10 cellular contexts compared by ENCODE assay signal in genomic region chr5:176534640-176535039, GRCh38. TPM values are rescaled to one million over a fixed set of nuclear protein-coding genes. Genes with fewer than 3 reads are reported as not detected.
DNase-seq lines count a peak whose midpoint lies in the region; ATAC-seq, FAIRE-seq and TF ChIP-seq lines count a peak whose summit lies in the region.
"Had no signal": no experiment of that assay in that cellular context is flagged by ENCODE, and none has a peak within 500 bp of the region (broad histone marks: within the 10 kb centered on the region; RNA-seq: fewer than 3 reads in every experiment).

No MANE protein-coding gene starts in this region.

- H3K36me3 Mint-ChIP-seq in activated B cell treated with CpG ODN at 0.5 μM for 24 hours (ENCODE audit: low read depth), result peaks cover 24% of the 10 kb centered on the region

- intact Hi-C loops in activated B cell treated with CpG ODN at 0.5 μM for 24 hours (cut with micrococcal nuclease), result loop anchor here (1.0 to 10.0 kb wide), 6 partner anchors 8 to 1580 kb away; partner anchors contain the start of genes EIF4E1B, N4BP3, NSD1 and PRELID1
- intact Hi-C loops in kidney (cut with DNase I), result no loop called here

- H3K36me3 ChIP-seq in kidney (ENCODE audit: control insufficient read depth in 1 of 2, insufficient read depth in 2 of 2, low read length in 2 of 2), result peaks cover 5 to 11% of the 10 kb centered on the region in 2 donors

- peaks cover 62% of the 10 kb centered on the region for H3K4me1 Mint-ChIP-seq in activated B cell treated with CpG ODN at 0.5 μM for 24 hours
- H3K4me1 Mint-ChIP-seq in stimulated activated naive CD8-positive, alpha-beta T cell treated with anti-CD3 and anti-CD28 coated beads, Interleukin-15, amount 100 ng/mL, for 72 hours, result peaks cover 75% of the 10 kb centered on the region

- DNase-seq in DMS53 (lab: John Stamatoyannopoulos, UW) (peak; percentile 26), DMS53 treated with DMSO at 0.1 percent for 48 hours (lab: John Stamatoyannopoulos, UW; ENCODE audit: unreplicated experiment) (no peak), activated B cell treated with CpG ODN at 0.5 μM for 24 hours (no peak), kidney (peak; percentile 72), NOMO-1 treated with dmso at 0.1 percent for 144 hours (lab: John Stamatoyannopoulos, UW; ENCODE audit: unreplicated experiment) (no peak)
- DNase-seq in stimulated activated naive CD8-positive, alpha-beta T cell treated with anti-CD3 and anti-CD28 coated beads, Interleukin-15, amount 100 ng/mL, for 72 hours, result peak in 1 of 2 donors; percentile 42

- no peak for FAIRE-seq in kidney (lab: Jason Lieb, UNC)
- FAIRE-seq: A204.1 had no signal

- peak overlapping the region; percentile 48 to 99 for H3K4me3 ChIP-seq in kidney (ENCODE audit: low read length in 2 of 2)

- H3K27ac Mint-ChIP-seq in activated B cell treated with CpG ODN at 0.5 μM for 24 hours, result peak overlapping the region; percentile 95
- peak overlapping the region; percentile 97 for H3K27ac Mint-ChIP-seq in stimulated activated naive CD8-positive, alpha-beta T cell treated with anti-CD3 and anti-CD28 coated beads, Interleukin-15, amount 100 ng/mL, for 72 hours

- peaks cover 13 to 30% of the 10 kb centered on the region in 2 donors for H3K4me1 ChIP-seq in kidney (ENCODE audit: control insufficient read depth in 1 of 2, insufficient read depth in 1 of 2, low read depth in 1 of 2, low read length in 2 of 2)

- no peaks in the 10 kb centered on the region for H3K27me3 Mint-ChIP-seq in activated B cell treated with CpG ODN at 0.5 μM for 24 hours
- H3K27me3 Mint-ChIP-seq in stimulated activated naive CD8-positive, alpha-beta T cell treated with anti-CD3 and anti-CD28 coated beads, Interleukin-15, amount 100 ng/mL, for 72 hours, result no peaks in the 10 kb centered on the region

- H3K9ac ChIP-seq in kidney (ENCODE audit: low read length in 2 of 2), result no peak overlapping the region

- no peaks in the 10 kb centered on the region for H3K9me3 Mint-ChIP-seq in activated B cell treated with CpG ODN at 0.5 μM for 24 hours
- no peaks in the 10 kb centered on the region for H3K9me3 Mint-ChIP-seq in stimulated activated naive CD8-positive, alpha-beta T cell treated with anti-CD3 and anti-CD28 coated beads, Interleukin-15, amount 100 ng/mL, for 72 hours

- TF ChIP-seq CTCF in activated B cell treated with CpG ODN at 0.5 μM for 24 hours (IDR thresholded peaks at IDR 0.05) (no peak), kidney (IDR thresholded peaks at IDR 0.05; ENCODE audit: borderline replicate concordance, extremely low read depth, insufficient read depth) (no peak)

- peak overlapping the region; percentile 96 to 98 for H3K27ac ChIP-seq in kidney (ENCODE audit: low read depth in 2 of 2, low read length in 2 of 2)

- POLR2A ChIA-PET in activated B cell treated with CpG ODN at 0.5 μM for 24 hours (lab: Charles Lee), result interaction anchor here (1.0 to 4.2 kb wide), 7 partner anchors 8 to 173 kb away, joined by 4 to 53 read pairs (median 22); partner anchors contain the start of genes CLTB, FAF2, HIGD2A and KIAA1191

- peak overlapping the region; percentile 97 for H3K4me3 Mint-ChIP-seq in activated B cell treated with CpG ODN at 0.5 μM for 24 hours
- H3K4me3 Mint-ChIP-seq in stimulated activated naive CD8-positive, alpha-beta T cell treated with anti-CD3 and anti-CD28 coated beads, Interleukin-15, amount 100 ng/mL, for 72 hours, result peak overlapping the region; percentile 91 to 95

- CTCF ChIA-PET in activated B cell treated with CpG ODN at 0.5 μM for 24 hours (lab: Charles Lee), result interaction anchor here (1.0 to 3.3 kb wide), 3 partner anchors 9 to 118 kb away, joined by 3 to 19 read pairs (median 3); partner anchors contain the start of genes CLTB and FAF2

- H3K9me3 ChIP-seq in kidney (ENCODE audit: control insufficient read depth in 1 of 2, low read length in 2 of 2), result no peaks in the 10 kb centered on the region

- ATAC-seq in activated B cell treated with CpG ODN at 0.5 μM for 24 hours (ENCODE audit: low read depth), result no peak
- ATAC-seq in stimulated activated naive CD8-positive, alpha-beta T cell treated with anti-CD3 and anti-CD28 coated beads, Interleukin-15, amount 100 ng/mL, for 72 hours, result no peak
- ATAC-seq in HG02678 (IDR thresholded peaks at IDR 0.05; ENCODE audit: unreplicated experiment), result no peak
- no peak for ATAC-seq in HG03354 (IDR thresholded peaks at IDR 0.05; ENCODE audit: poor library complexity, severe bottlenecking, unreplicated experiment)

RNA-seq across cellular contexts. Expression of gene RNF44, which starts 2.6 kb away (rescaled TPM):
- total RNA-seq in activated B cell treated with CpG ODN at 0.5 μM for 24 hours (78.6 and 96.5 TPM in 2 replicates), kidney (61.8 TPM)
- 12.5 TPM for polyA plus RNA-seq in kidney (ENCODE audit: insufficient read depth, low read depth, low replicate concordance)

RNA-seq across cellular contexts. Expression of gene CDHR2, which starts 14.5 kb away (rescaled TPM):
- 0.31 and 0.42 TPM in 2 replicates for total RNA-seq in activated B cell treated with CpG ODN at 0.5 μM for 24 hours
- 4.2 TPM for total RNA-seq in kidney
- polyA plus RNA-seq in kidney (ENCODE audit: insufficient read depth, low read depth, low replicate concordance), result 8.0 TPM
- total RNA-seq: myocyte had no signal

Comparison
In these comparisons a context has a peak if more than half of its experiments do, and no peak if none do; other contexts are left out.
1. DNase-seq: peak in DMS53 (single experiment) and kidney (single experiment); none in DMS53 treated with DMSO at 0.1 percent for 48 hours (single experiment), activated B cell treated with CpG ODN at 0.5 μM for 24 hours (single experiment) and NOMO-1 treated with dmso at 0.1 percent for 144 hours (single experiment).